In genomic region chr2:239380831-239381708, GRCh38 we compare ENCODE assay signal across 8 cellular contexts. TPM values are rescaled to one million over a fixed set of nuclear protein-coding genes. Genes with fewer than 3 reads are reported as not detected.
A peak's percentile ranks its signal among the peaks of the same experiment; 100 is the strongest.
DNase-seq lines count a peak whose midpoint lies in the region; ATAC-seq and FAIRE-seq lines count a peak whose summit lies in the region.

No MANE protein-coding gene starts in this region.

- peak; percentile 24 for ATAC-seq in GM18499 (IDR thresholded peaks at IDR 0.05; ENCODE audit: insufficient read depth, unreplicated experiment)
- peak; percentile 58 for ATAC-seq in HG02981 (IDR thresholded peaks at IDR 0.05; ENCODE audit: unreplicated experiment)

- no peak for FAIRE-seq in frontal cortex (lab: Jason Lieb, UNC)

- peak; percentile 66 to 72 for DNase-seq in activated CD4-positive, alpha-beta T cell treated with anti-CD3 and anti-CD28 coated beads, Interleukin-2, amount 50 U/mL, for 48 hours
- DNase-seq in frontal cortex (ENCODE audit: low spot score in 2 of 2): peak; percentile 59 to 64
- peak; percentile 48 to 55 for DNase-seq in stimulated activated CD4-positive, alpha-beta T cell treated with anti-CD3 and anti-CD28 coated beads, Interleukin-4, amount 100 ng/mL, for 48 hours (ENCODE audit: low read depth in 2 of 2)
- DNase-seq in SKM-1 treated with dmso at 0.1 percent for 144 hours (lab: John Stamatoyannopoulos, UW; ENCODE audit: unreplicated experiment): no peak
- DNase-seq in GM03348 (ENCODE audit: low spot score): no peak
- no peak for DNase-seq in OCI-M1 (lab: John Stamatoyannopoulos, UW)

RNA-seq across cellular contexts. Expression of gene HDAC4, which starts 19.8 kb away (rescaled TPM):
- total RNA-seq in frontal cortex: 20.4 TPM

Comparison
In these comparisons a context has a peak if more than half of its experiments do, and no peak if none do; other contexts are left out.
1. DNase-seq: peak in activated CD4-positive, alpha-beta T cell treated with anti-CD3 and anti-CD28 coated beads, Interleukin-2, amount 50 U/mL, for 48 hours (2 of 2), frontal cortex (2 of 2) and stimulated activated CD4-positive, alpha-beta T cell treated with anti-CD3 and anti-CD28 coated beads, Interleukin-4, amount 100 ng/mL, for 48 hours (2 of 2); none in SKM-1 treated with dmso at 0.1 percent for 144 hours (single experiment), GM03348 (single experiment) and OCI-M1 (single experiment).